ENCODE assay signal across 8 cellular contexts in the genomic region with DNA sequence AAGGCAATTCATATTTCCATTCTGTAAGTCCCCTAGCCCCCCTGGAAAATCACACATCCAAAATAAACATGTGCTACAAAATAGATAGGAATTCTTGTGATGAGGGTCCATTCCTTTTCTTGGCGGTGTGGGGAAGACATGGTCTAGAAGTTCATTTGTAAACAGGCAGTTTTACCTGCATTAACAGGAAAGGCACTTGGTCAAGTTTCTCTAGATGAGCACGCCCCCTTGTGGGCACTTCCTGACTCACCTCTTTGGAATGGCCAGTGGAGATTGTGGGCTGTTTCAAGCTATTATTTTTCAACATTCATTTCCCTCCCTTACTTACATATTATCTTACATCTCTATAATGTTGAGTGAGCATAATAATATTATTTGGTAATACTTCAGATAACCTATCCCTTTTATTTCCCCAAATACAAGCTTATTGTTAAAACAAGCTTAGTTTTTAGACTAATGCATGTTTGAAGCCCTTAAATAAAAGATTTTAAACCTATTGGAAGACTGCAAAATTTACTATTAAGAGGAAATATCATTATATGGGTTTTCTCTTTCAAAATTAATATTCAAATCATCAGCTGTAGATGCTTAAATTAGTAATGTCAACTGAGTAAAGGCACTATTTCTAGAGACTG.
DNase-seq lines count a peak whose midpoint lies in the region; ATAC-seq, FAIRE-seq and TF ChIP-seq lines count a peak whose summit lies in the region.

No MANE protein-coding gene starts in this region.

- DNase-seq in AG08396 (ENCODE audit: low spot score) (peak; percentile 43), GM18507 (ENCODE audit: extremely low spot score, insufficient read length, low read depth) (no peak), NCI-H69 (lab: John Stamatoyannopoulos, UW) (peak; percentile 83), endothelial cell (ENCODE audit: low spot score) (peak; percentile 85), myocyte (ENCODE audit: low read depth) (peak; percentile 78)
- peak; percentile 18 to 48 for DNase-seq in activated CD8-positive, alpha-beta memory T cell treated with anti-CD3 and anti-CD28 coated beads for 1 hour (ENCODE audit: extremely low read depth in 1 of 2, low read depth in 1 of 2)
- peak; percentile 21 to 43 for DNase-seq in stimulated activated CD8-positive, alpha-beta memory T cell treated with anti-CD3 and anti-CD28 coated beads, Interleukin-7, amount 100 ng/mL, for 48 hours (ENCODE audit: extremely low read depth in 1 of 2, low read depth in 1 of 2)

- peaks cover 24% of the 10 kb centered on the region for H3K4me1 Mint-ChIP-seq in endothelial cell (ENCODE audit: unreplicated experiment)

- no peaks in the 10 kb centered on the region for H3K27me3 Mint-ChIP-seq in endothelial cell (ENCODE audit: unreplicated experiment)

- H3K36me3 Mint-ChIP-seq in endothelial cell (ENCODE audit: low read depth, unreplicated experiment) = no peaks in the 10 kb centered on the region

- FAIRE-seq in GM18507 (lab: Jason Lieb, UNC) = peak; percentile 86

- no peak overlapping the region for H3K4me3 Mint-ChIP-seq in endothelial cell (ENCODE audit: unreplicated experiment)

- no peaks in the 10 kb centered on the region for H3K9me3 Mint-ChIP-seq in endothelial cell (ENCODE audit: unreplicated experiment)

- H3K27ac Mint-ChIP-seq in endothelial cell (ENCODE audit: unreplicated experiment) = no peak overlapping the region

- TF ChIP-seq CTCF in endothelial cell (IDR thresholded peaks at IDR 0.05; ENCODE audit: unreplicated experiment) = peak; percentile 88

- peak; percentile 76 for ATAC-seq in HG03342 (IDR thresholded peaks at IDR 0.05; ENCODE audit: unreplicated experiment)
